Comparison of ENCODE assay signal across 23 cellular contexts in the genomic region with DNA sequence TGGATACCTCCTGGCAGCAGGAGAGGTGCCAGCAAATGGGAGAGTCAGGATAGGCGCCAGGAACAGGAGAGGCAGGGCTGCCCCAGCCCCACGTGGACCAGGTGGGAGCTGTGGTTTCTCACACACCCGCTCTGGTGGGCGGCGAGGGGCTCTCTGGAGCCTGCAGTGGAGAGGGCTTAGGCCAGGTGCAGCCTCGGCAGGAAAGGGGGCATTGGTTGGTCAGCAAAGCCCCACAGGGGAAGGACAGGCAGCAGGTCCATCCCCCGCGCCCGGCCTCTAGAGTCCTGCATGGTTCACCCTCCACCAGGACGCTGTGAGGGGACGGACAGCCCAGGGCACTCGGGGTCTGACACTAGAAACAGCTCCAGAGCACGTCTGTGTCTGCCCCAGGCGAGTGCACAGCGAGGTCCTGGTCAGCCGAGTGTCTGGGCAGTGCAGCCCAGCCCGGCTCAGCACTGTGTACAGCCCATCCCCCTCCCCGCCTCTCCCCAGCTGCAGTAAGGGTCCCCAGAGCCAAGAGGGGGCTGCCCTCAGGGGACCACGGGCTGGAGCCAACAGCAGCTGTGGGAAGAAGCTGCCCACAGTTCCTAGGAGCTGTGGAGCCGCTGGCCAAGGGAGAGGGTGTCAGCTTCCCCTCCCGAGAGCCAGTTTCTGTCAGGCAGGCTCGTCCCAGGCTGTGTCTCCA. TPM values are rescaled to one million over a fixed set of nuclear protein-coding genes. Genes with fewer than 3 reads are reported as not detected.
DNase-seq lines count a peak whose midpoint lies in the region; ATAC-seq and TF ChIP-seq lines count a peak whose summit lies in the region.
"Had no signal": no experiment of that assay in that cellular context is flagged by ENCODE, and none has a peak within 500 bp of the region (broad histone marks: within the 10 kb centered on the region; RNA-seq: fewer than 3 reads in every experiment).

No MANE protein-coding gene starts in this region.

- H3K4me1 ChIP-seq in RWPE2 (ENCODE audit: insufficient read depth, poor library complexity, severe bottlenecking) (no peaks in the 10 kb centered on the region), spleen (peaks cover 3 to 34% (median 19%) of the 10 kb centered on the region in 6 donors), mesenchymal stem cell (ENCODE audit: control insufficient read depth, insufficient read depth, low read depth, low read length) (peaks cover 9% of the 10 kb centered on the region)
- H3K4me1 ChIP-seq: foreskin keratinocyte had no signal

- ATAC-seq in left ventricle myocardium superior (no peak), RWPE2 (ENCODE audit: low read depth) (peak; percentile 7; the same call in 1 of the 3 replicates)
- ATAC-seq: body of pancreas; effector memory CD8-positive, alpha-beta T cell; esophagus mucosa; foreskin keratinocyte; HCT116 had no signal

- H3K14ac ChIP-seq in mesenchymal stem cell (ENCODE audit: low read length in 2 of 2), result no peak overlapping the region

- H2AK5ac ChIP-seq in mesenchymal stem cell (ENCODE audit: low read length, severe bottlenecking), result no peak overlapping the region

- no peak for TF ChIP-seq POLR2A in spleen (IDR thresholded peaks at IDR 0.05)

- TF ChIP-seq CTCF in RWPE2 (IDR thresholded peaks at IDR 0.05; ENCODE audit: poor library complexity, severe bottlenecking), result no peak
- TF ChIP-seq CTCF in spleen (IDR thresholded peaks at IDR 0.05 in 8 of 11, conservative IDR thresholded peaks at IDR 0.05 in 3 of 11), result no peak

- H2BK5ac ChIP-seq in mesenchymal stem cell (ENCODE audit: low read depth, low read length, poor library complexity, severe bottlenecking), result no peak overlapping the region

- H3K4me3 ChIP-seq in RWPE2 (ENCODE audit: severe bottlenecking), result no peak overlapping the region
- H3K4me3 ChIP-seq in spleen, result no peak overlapping the region
- H3K4me3 ChIP-seq in mesenchymal stem cell (ENCODE audit: insufficient read depth in 1 of 2, low read depth in 1 of 2, low read length in 2 of 2), result no peak overlapping the region
- H3K4me3 ChIP-seq: body of pancreas, neural progenitor cell, thyroid gland had no signal

- 63 to 86% (median 80%) methylated on average over 11 to 22 of the region's 22 CpGs for whole genome bisulfite sequencing in spleen, 5 donors
- 76% methylated on average over 20 of the region's 22 CpGs for WGBS in mesenchymal stem cell

- no peak overlapping the region for H3K18ac ChIP-seq in mesenchymal stem cell (ENCODE audit: low read depth in 1 of 2, low read length in 2 of 2)

- H3K27ac ChIP-seq in RWPE2 (ENCODE audit: poor library complexity, severe bottlenecking) (no peak overlapping the region), layer of hippocampus (ENCODE audit: low read depth, low read length) (peak overlapping the region; percentile 66), spleen (no peak overlapping the region), mesenchymal stem cell (ENCODE audit: low read length, poor library complexity, severe bottlenecking) (no peak overlapping the region)
- H3K27ac ChIP-seq: body of pancreas, foreskin keratinocyte, neural progenitor cell, thyroid gland had no signal

- no peak overlapping the region for H4K91ac ChIP-seq in mesenchymal stem cell (ENCODE audit: low read length)

- intact Hi-C loops in left ventricle myocardium superior (cut with micrococcal nuclease), result no loop called here
- intact Hi-C loops in cardiac septum (cut with DNase I), result no loop called here
- intact Hi-C loops in spleen (cut with DNase I; ENCODE audit: low total_unique reads), result no loop called here

- no peak overlapping the region for H2BK15ac ChIP-seq in mesenchymal stem cell (ENCODE audit: low read depth, poor library complexity, severe bottlenecking)

- no peak overlapping the region for H3K23ac ChIP-seq in mesenchymal stem cell (ENCODE audit: low read length in 2 of 2)

- H3K27me3 ChIP-seq in RWPE2 (ENCODE audit: insufficient read depth, poor library complexity, severe bottlenecking), result no peaks in the 10 kb centered on the region
- no peaks in the 10 kb centered on the region for H3K27me3 ChIP-seq in layer of hippocampus (ENCODE audit: control insufficient read depth, insufficient read depth, low read length)
- no peaks in the 10 kb centered on the region for H3K27me3 ChIP-seq in spleen (replicated peaks in 1 of 7)
- peaks cover 0 to 51% of the 10 kb centered on the region in 2 experiments for H3K27me3 ChIP-seq in mesenchymal stem cell (ENCODE audit: control insufficient read depth in 1 of 2, insufficient read depth in 1 of 2, low read length in 2 of 2)
- H3K27me3 ChIP-seq: body of pancreas, neural progenitor cell, thyroid gland had no signal

- H3K9me3 ChIP-seq in RWPE2 (ENCODE audit: severe bottlenecking) (no peaks in the 10 kb centered on the region), spleen (no peaks in the 10 kb centered on the region), mesenchymal stem cell (ENCODE audit: control insufficient read depth, low read length) (no peaks in the 10 kb centered on the region)
- H3K9me3 ChIP-seq: body of pancreas, thyroid gland had no signal

- H2BK120ac ChIP-seq in mesenchymal stem cell (ENCODE audit: low read depth, low read length), result no peak overlapping the region

- H4K8ac ChIP-seq in mesenchymal stem cell (ENCODE audit: low read length), result no peak overlapping the region

- no peaks in the 10 kb centered on the region for H3K79me1 ChIP-seq in mesenchymal stem cell (replicated peaks; ENCODE audit: low read length, poor library complexity, severe bottlenecking)

- H3K9ac ChIP-seq in mesenchymal stem cell (ENCODE audit: low read length), result no peak overlapping the region
- H3K9ac ChIP-seq: neural progenitor cell had no signal

- H2BK12ac ChIP-seq in mesenchymal stem cell (ENCODE audit: low read length in 2 of 2), result no peak overlapping the region

- no peak overlapping the region for H3K4ac ChIP-seq in mesenchymal stem cell (ENCODE audit: low read depth in 1 of 2, low read length in 2 of 2)

- H2AFZ ChIP-seq in mesenchymal stem cell (ENCODE audit: low read depth, low read length), result no peak overlapping the region
- H2AFZ ChIP-seq: neural progenitor cell had no signal

- no peak overlapping the region for H3K4me2 ChIP-seq in mesenchymal stem cell (ENCODE audit: low read length, poor library complexity, severe bottlenecking)
- H3K4me2 ChIP-seq: neural progenitor cell had no signal

- H3K36me3 ChIP-seq in RWPE2 (ENCODE audit: low read depth) (peaks cover 4% of the 10 kb centered on the region; the same call in 1 of the 2 replicates), spleen (peaks cover 0 to 19% (median 6%) of the 10 kb centered on the region in 6 donors), mesenchymal stem cell (ENCODE audit: control insufficient read depth in 1 of 2, insufficient read depth in 2 of 2, low read depth in 1 of 2, low read length in 2 of 2) (peaks cover 3 to 6% of the 10 kb centered on the region in 2 experiments)
- H3K36me3 ChIP-seq: neural progenitor cell, thyroid gland had no signal

- DNase-seq in left ventricle myocardium superior, result peak; percentile 25
- DNase-seq in cardiac septum (ENCODE audit: low spot score), result no peak
- no peak for DNase-seq in RWPE2 (ENCODE audit: low spot score)
- peak; percentile 71 for DNase-seq in spleen
- no peak for DNase-seq in mesenchymal stem cell
- no peak for DNase-seq in NCI-H1694 (lab: John Stamatoyannopoulos, UW)
- no peak for DNase-seq in activated CD8-positive, alpha-beta memory T cell treated with anti-CD3 and anti-CD28 coated beads, Interleukin-2, amount 50 U/mL, for 4 hours
- DNase-seq: activated CD4-positive, alpha-beta T cell treated with anti-CD3 and anti-CD28 coated beads, Interleukin-2, amount 50 U/mL, for 48 hours; activated CD4-positive, CD25-positive, alpha-beta regulatory T cell; activated CD8-positive, alpha-beta memory T cell treated with anti-CD3 and anti-CD28 coated beads, Interleukin-2, amount 50 U/mL, for 48 hours; effector memory CD8-positive, alpha-beta T cell; foreskin keratinocyte; immature natural killer cell; NCI-H1092 treated with DMSO at 0.1 percent for 48 hours; NCI-H2029 treated with DMSO at 0.1 percent for 48 hours; NCI-H774; small intestine had no signal

RNA-seq across cellular contexts. Expression of a gene that starts 8.2 kb away (rescaled TPM):
- total RNA-seq in left ventricle myocardium superior, result 1,128 TPM
- total RNA-seq in cardiac septum, result 734 TPM
- 100 to 1,000 TPM in 4 of 7 donors, 10 to 100 TPM in 3; 51.7 to 187 (median 160) TPM for total RNA-seq in spleen
- polyA plus RNA-seq in spleen, result 100 to 1,000 TPM; 444 to 497 (median 461) TPM
- polyA plus RNA-seq in mesenchymal stem cell (2013, experiment 1 of 2), result 1,109 TPM
- 1,079 TPM for polyA plus RNA-seq in mesenchymal stem cell (2013, experiment 2 of 2)

RNA-seq across cellular contexts. Expression of a gene that starts 8.4 kb away (rescaled TPM):
- total RNA-seq in left ventricle myocardium superior (2.7 TPM), cardiac septum (6.5 TPM), spleen (10 to 100 TPM in 6 of 7 donors, 1 to 10 TPM in 1; 9.2 to 28.2 (median 14.6) TPM)
- polyA plus RNA-seq in spleen, result 10 to 100 TPM; 18.9 to 32.6 (median 20.0) TPM
- polyA plus RNA-seq in mesenchymal stem cell (2013, experiment 1 of 2), result 15.0 TPM
- polyA plus RNA-seq in mesenchymal stem cell (2013, experiment 2 of 2), result 13.1 TPM

RNA-seq across cellular contexts. Expression of a gene that starts 23.1 kb away (rescaled TPM):
- total RNA-seq in left ventricle myocardium superior (12.6 TPM), cardiac septum (12.1 TPM), spleen (10 to 100 TPM; 11.2 to 28.8 (median 21.2) TPM)
- polyA plus RNA-seq in spleen, result 10 to 100 TPM in 2 of 3 donors, 1 to 10 TPM in 1; 5.6 to 19.3 (median 11.7) TPM
- polyA plus RNA-seq in mesenchymal stem cell (2013, experiment 1 of 2), result 1.4 TPM
- polyA plus RNA-seq in mesenchymal stem cell (2013, experiment 2 of 2), result 1.3 TPM

RNA-seq across cellular contexts. Expression of a gene that starts 39.7 kb away (rescaled TPM):
- total RNA-seq in left ventricle myocardium superior, result 20.9 TPM
- 24.3 TPM for total RNA-seq in cardiac septum
- total RNA-seq in spleen, result 100 to 1,000 TPM in 1 of 7 donors, 10 to 100 TPM in 6; 52.0 to 102 (median 80.3) TPM
- 10 to 100 TPM; 29.7 to 84.2 (median 53.3) TPM for polyA plus RNA-seq in spleen
- polyA plus RNA-seq in mesenchymal stem cell (2013, experiment 1 of 2), result 33.6 TPM
- polyA plus RNA-seq in mesenchymal stem cell (2013, experiment 2 of 2), result 32.1 TPM

RNA-seq across cellular contexts. Expression of a gene that starts 40.5 kb away (rescaled TPM):
- total RNA-seq in left ventricle myocardium superior (2.1 TPM), cardiac septum (4.8 TPM), spleen (10 to 100 TPM in 6 of 7 donors, 1 to 10 TPM in 1; 10.0 to 19.8 (median 15.8) TPM)
- 1 to 10 TPM; 4.4 to 7.7 (median 6.1) TPM for polyA plus RNA-seq in spleen
- polyA plus RNA-seq in mesenchymal stem cell (2013, experiment 1 of 2), result 1.3 TPM
- 0.97 TPM for polyA plus RNA-seq in mesenchymal stem cell (2013, experiment 2 of 2)

Comparison
In these comparisons a context has a peak if more than half of its experiments do, and no peak if none do; other contexts are left out.
1. DNase-seq: peak in left ventricle myocardium superior (single experiment) and spleen (single experiment); none in cardiac septum (single experiment), RWPE2 (single experiment), mesenchymal stem cell (single experiment), NCI-H1694 (single experiment) and activated CD8-positive, alpha-beta memory T cell treated with anti-CD3 and anti-CD28 coated beads, Interleukin-2, amount 50 U/mL, for 4 hours (single experiment).